ENCODE assay signal across 9 cellular contexts in the genomic region with DNA sequence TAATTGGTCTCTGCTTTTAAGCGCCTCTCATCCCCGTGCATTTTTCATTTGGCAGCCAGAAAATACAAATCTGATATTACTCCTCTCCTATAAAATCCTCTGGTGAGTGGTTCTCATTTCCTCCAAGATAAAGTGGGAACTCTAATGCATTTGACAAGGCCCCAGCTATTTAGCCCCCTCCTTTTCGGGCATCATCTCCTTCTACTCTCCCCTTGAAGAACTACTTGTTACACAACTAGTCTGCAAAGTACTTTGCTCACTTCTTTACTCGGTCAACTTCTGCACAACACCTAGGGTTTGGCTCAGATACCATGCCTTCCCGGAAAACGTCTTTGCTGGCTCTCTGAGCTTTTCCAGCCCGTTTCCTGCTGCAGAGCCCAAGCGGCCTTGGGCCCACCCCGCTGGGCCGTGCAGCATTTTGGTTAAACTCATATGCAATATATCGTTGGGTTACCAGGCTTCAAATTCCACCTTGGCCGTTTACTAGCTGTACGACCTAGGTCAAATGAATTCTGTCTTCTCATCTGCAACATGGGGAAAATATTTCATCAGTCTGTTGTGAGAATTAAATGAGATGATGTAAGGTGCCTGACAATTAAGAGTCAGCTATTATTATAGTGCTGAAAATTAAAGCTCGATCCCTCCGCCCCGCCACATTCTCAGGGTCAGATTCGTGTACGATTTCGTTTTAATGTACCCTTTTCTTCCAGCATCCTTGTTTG. TPM values are rescaled to one million over a fixed set of nuclear protein-coding genes. Genes with fewer than 3 reads are reported as not detected.
A peak's percentile ranks its signal among the peaks of the same experiment; 100 is the strongest.
DNase-seq lines count a peak whose midpoint lies in the region; ATAC-seq, FAIRE-seq and TF ChIP-seq lines count a peak whose summit lies in the region.
"Had no signal": no experiment of that assay in that cellular context is flagged by ENCODE, and none has a peak within 500 bp of the region (broad histone marks: within the 10 kb centered on the region; RNA-seq: fewer than 3 reads in every experiment).

No MANE protein-coding gene starts in this region.

- H2BK5ac ChIP-seq in mesendoderm (ENCODE audit: low read length), result no peak overlapping the region

- H3K27me3 ChIP-seq in HCT116 (ENCODE audit: insufficient read depth, low read length) (no peaks in the 10 kb centered on the region), GM12878 (replicated peaks in 1 of 2; ENCODE audit: control insufficient read depth in 2 of 2, insufficient read depth in 2 of 2, low read length in 1 of 2) (no peaks in the 10 kb centered on the region), mesendoderm (ENCODE audit: insufficient read depth, low read length, poor library complexity) (no peaks in the 10 kb centered on the region)

- no peak overlapping the region for H2BK120ac ChIP-seq in mesendoderm (ENCODE audit: low read depth, low read length)

- TF ChIP-seq CTCF in 22Rv1 (IDR thresholded peaks at IDR 0.05) (no peak), HCT116 (IDR thresholded peaks at IDR 0.05 in 2 of 3, conservative IDR thresholded peaks at IDR 0.05 in 1 of 3; ENCODE audit: borderline replicate concordance in 1 of 3, insufficient read depth in 1 of 3, low read depth in 2 of 3, low read length in 2 of 3) (no peak), GM12878 (IDR thresholded peaks at IDR 0.05 in 2 of 3, conservative IDR thresholded peaks at IDR 0.05 in 1 of 3; ENCODE audit: control insufficient read depth in 2 of 3, extremely low read depth in 1 of 3, insufficient read depth in 1 of 3, low read depth in 3 of 3, low read length in 3 of 3) (no peak)

- ATAC-seq in HCT116 (no peak), GM12878 (no peak), GM19023 (IDR thresholded peaks at IDR 0.05; ENCODE audit: unreplicated experiment) (no peak)

- SMC1A ChIA-PET in GM12878 (lab: Charles Lee; ENCODE audit: uncharacterized antibody, unreplicated experiment), result interaction anchor here (0.7 to 3.5 kb wide), 9 partner anchors 11 to 360 kb away, joined by 3 to 33 read pairs (median 4); a partner anchor contains a TSS

- no peak for TF ChIP-seq POLR2A in HCT116 (IDR thresholded peaks at IDR 0.05; ENCODE audit: borderline replicate concordance, extremely low read depth, insufficient read depth, insufficient read length)
- no peak for TF ChIP-seq POLR2A in GM12878 (IDR thresholded peaks at IDR 0.05; ENCODE audit: low read depth, low read length)

- H3K4me3 ChIP-seq in HCT116 (replicated peaks in 1 of 2; ENCODE audit: low read depth in 1 of 2, low read length in 2 of 2) (peak overlapping the region; percentile 76 to 89), GM12878 (peak overlapping the region; percentile 70), mesendoderm (ENCODE audit: low read length) (no peak overlapping the region)

- no peak overlapping the region for H2BK15ac ChIP-seq in mesendoderm (replicated peaks; ENCODE audit: low read depth)

- intact Hi-C loops in HCT116 (cut with micrococcal nuclease), result loop anchor here (10.0 kb wide), 1 partner anchor 194 kb away; no protein-coding TSS in a partner anchor
- intact Hi-C loops in GM12878 (cut with micrococcal nuclease; ENCODE audit: unreplicated experiment), result loop anchor here (2.0 kb wide), 1 partner anchor 42 kb away; no protein-coding TSS in a partner anchor

- H3K9me2 ChIP-seq in HCT116 (ENCODE audit: insufficient read depth), result no peaks in the 10 kb centered on the region

- in situ Hi-C loops in GM12878 (cut with MboI), result loop anchor here (5.0 kb wide), 1 partner anchor 41 kb away; no protein-coding TSS in a partner anchor

- FAIRE-seq in GM12878 (lab: Jason Lieb, UNC), result no peak
- FAIRE-seq: colon had no signal

- H4K20me1 ChIP-seq in HCT116 (ENCODE audit: insufficient read depth), result peaks cover 30% of the 10 kb centered on the region
- H4K20me1 ChIP-seq in GM12878 (ENCODE audit: control insufficient read depth, insufficient read depth), result peaks cover 2% of the 10 kb centered on the region; the same call in 1 of the 2 replicates

- H4K8ac ChIP-seq in mesendoderm (ENCODE audit: low read depth, low read length), result no peak overlapping the region

- peaks cover 41% of the 10 kb centered on the region for H3K79me2 ChIP-seq in HCT116 (ENCODE audit: insufficient read depth, low read length)
- H3K79me2 ChIP-seq in GM12878 (ENCODE audit: control insufficient read depth, insufficient read depth, low read length), result peaks cover 43% of the 10 kb centered on the region
- peaks cover 30% of the 10 kb centered on the region for H3K79me2 ChIP-seq in mesendoderm (ENCODE audit: control insufficient read depth, insufficient read depth, low read length)

- H3K27ac ChIP-seq in 22Rv1 (peak overlapping the region; percentile 90), HCT116 (ENCODE audit: low read depth, low read length) (peak overlapping the region; percentile 66), GM12878 (ENCODE audit: control insufficient read depth, insufficient read depth) (peak overlapping the region; percentile 94), mesendoderm (ENCODE audit: low read depth, low read length) (no peak overlapping the region)

- no peak overlapping the region for H4K5ac ChIP-seq in mesendoderm (ENCODE audit: low read length)

- H2AK5ac ChIP-seq in mesendoderm (ENCODE audit: low read length), result no peak overlapping the region

- no peak for TF ChIP-seq RAD21 in HCT116 (IDR thresholded peaks at IDR 0.05; ENCODE audit: low read depth)
- no peak for TF ChIP-seq RAD21 in GM12878 (IDR thresholded peaks at IDR 0.05; ENCODE audit: insufficient read depth, low read depth, low read length)

- no peak overlapping the region for H3K4ac ChIP-seq in mesendoderm (ENCODE audit: low read depth, low read length)

- no peak for TF ChIP-seq EP300 in GM12878 (IDR thresholded peaks at IDR 0.05; ENCODE audit: borderline replicate concordance in 1 of 2, control insufficient read depth in 1 of 2, low read depth in 2 of 2, low read length in 2 of 2)

- no peak overlapping the region for H3K23ac ChIP-seq in mesendoderm (ENCODE audit: low read length)

- CTCF ChIA-PET in HCT116 (lab: Charles Lee) (interaction anchor here (0.7 to 3.3 kb wide), 10 partner anchors 9 to 196 kb away, joined by 3 to 76 read pairs (median 3); no protein-coding TSS in a partner anchor), GM12878 (lab: Yijun Ruan, JAX) (interaction anchor here (0.7 to 11.6 kb wide), 20 partner anchors 9 to 677 kb away, joined by 3 to 220 read pairs (median 4); a partner anchor contains a TSS)

- peak overlapping the region; percentile 92 for H3K4me2 ChIP-seq in HCT116 (ENCODE audit: low read length)
- H3K4me2 ChIP-seq in GM12878 (ENCODE audit: control insufficient read depth, insufficient read depth), result peak overlapping the region; percentile 88
- H3K4me2 ChIP-seq in mesendoderm (ENCODE audit: low read length), result peak overlapping the region; percentile 32

- H3K56ac ChIP-seq in mesendoderm (ENCODE audit: low read length), result peak overlapping the region; percentile 69

- H3K9me3 ChIP-seq in HCT116 (ENCODE audit: control insufficient read depth in 1 of 2, insufficient read depth in 1 of 2, low read depth in 1 of 2, low read length in 2 of 2) (no peaks in the 10 kb centered on the region), GM12878 (replicated peaks; ENCODE audit: control insufficient read depth, insufficient read depth, low read length) (no peaks in the 10 kb centered on the region)

- peaks cover 5% of the 10 kb centered on the region for H3K79me1 ChIP-seq in mesendoderm (ENCODE audit: low read length)

- POLR2A ChIA-PET in HCT116 (lab: Charles Lee), result interaction anchor here (0.7 to 3.9 kb wide), 19 partner anchors 8 to 230 kb away, joined by 3 to 41 read pairs (median 5); a partner anchor contains a TSS
- POLR2A ChIA-PET in GM12878 (lab: Charles Lee), result interaction anchor here (0.5 to 3.2 kb wide), 10 partner anchors 19 to 736 kb away, joined by 3 to 24 read pairs (median 4); a partner anchor contains a TSS

- BruUV-seq in HCT116 (replicated peaks; lab: Mats Ljungman, UMichigan) (TSS peak; percentile 96), GM12878 (replicated peaks; lab: Mats Ljungman, UMichigan) (TSS peak; percentile 96)

- DNase-seq in HCT116 (ENCODE audit: low read depth, low spot score) (no peak), GM12878 (ENCODE audit: low read depth, low spot score) (no peak), mesendoderm (no peak), medulla oblongata (ENCODE audit: extremely low spot score) (no peak), AG08395 (ENCODE audit: low spot score) (no peak)
- no peak for DNase-seq in stimulated activated CD4-positive, alpha-beta T cell treated with anti-CD3 and anti-CD28 coated beads, Interleukin-4, amount 100 ng/mL, for 24 hours

- 20% methylated on average over 19 of the region's 19 CpGs for WGBS in GM12878 (ENCODE audit: insufficient coverage, insufficient replicate concordance, low lambda C conversion rate, missing lambda C conversion rate)
- WGBS in mesendoderm (ENCODE audit: extremely low coverage, insufficient coverage, low lambda C conversion rate), result no CpG with 5 or more reads among the region's 19 CpGs

- H3K9ac ChIP-seq in HCT116 (ENCODE audit: low read length) (peak overlapping the region; percentile 89), GM12878 (ENCODE audit: control insufficient read depth, insufficient read depth, low read length) (peak overlapping the region; percentile 84), mesendoderm (ENCODE audit: low read length) (peak overlapping the region; percentile 49)

- H3K36me3 ChIP-seq in HCT116 (ENCODE audit: control insufficient read depth in 1 of 2, insufficient read depth in 2 of 2, low read length in 2 of 2), result peaks cover 0 to 2% of the 10 kb centered on the region in 2 experiments; a peak in 1 of 4 replicates
- H3K36me3 ChIP-seq in GM12878 (ENCODE audit: control insufficient read depth in 2 of 2, insufficient read depth in 2 of 2, low read length in 1 of 2), result 0 out of 4 replicates have a peak, but pooled peaks cover 0 to 2% of the 10 kb centered on the region in 2 experiments
- no peaks in the 10 kb centered on the region for H3K36me3 ChIP-seq in mesendoderm (ENCODE audit: control insufficient read depth, insufficient read depth, low read length)

- H2AFZ ChIP-seq in HCT116 (ENCODE audit: low read depth, low read length, poor library complexity, severe bottlenecking), result peak overlapping the region; percentile 88
- peak overlapping the region; percentile 99 for H2AFZ ChIP-seq in GM12878 (ENCODE audit: control insufficient read depth, low read depth, low read length)

- H3K18ac ChIP-seq in mesendoderm (ENCODE audit: low read length), result no peak overlapping the region

- RAD21 ChIA-PET in HCT116 (lab: Charles Lee; ENCODE audit: low non-redundant PET in 1 of 2, low total read pairs in 2 of 2, uncharacterized antibody in 2 of 2, unreplicated experiment in 2 of 2) (interaction anchor here (1.2 to 1.4 kb wide), 2 partner anchors 44 kb away, joined by 7 to 10 read pairs; no protein-coding TSS in a partner anchor), GM12878 (lab: Charles Lee; ENCODE audit: unreplicated experiment) (interaction anchor here (0.6 to 3.2 kb wide), 14 partner anchors 22 to 677 kb away, joined by 3 to 50 read pairs (median 4); a partner anchor contains a TSS)

- H3K4me1 ChIP-seq in HCT116 (ENCODE audit: control insufficient read depth in 1 of 2, insufficient read depth in 2 of 2, low read length in 2 of 2) (peaks cover 26 to 44% of the 10 kb centered on the region in 2 experiments), GM12878 (ENCODE audit: control insufficient read depth, insufficient read depth, low read length) (peaks cover 4% of the 10 kb centered on the region), mesendoderm (ENCODE audit: control insufficient read depth, low read depth, low read length) (no peaks in the 10 kb centered on the region)

RNA-seq across cellular contexts. Expression of a gene that starts 0.9 kb away (rescaled TPM):
- 346 TPM for total RNA-seq in HCT116 (2021; ENCODE audit: unreplicated experiment)
- polyA plus RNA-seq in HCT116 (2012), result 309 and 338 TPM in 2 replicates
- 439 and 441 TPM in 2 replicates for total RNA-seq in GM12878 (2013; cell fraction: nucleolus; rRNA removed)
- total RNA-seq in GM12878 (2014; rRNA removed), result 41.9 and 46.2 TPM in 2 replicates
- total RNA-seq in GM12878 (2014; rRNA removed; fragmentation: Illumina TruSeq; extraction: Trizol), result 38.9 and 49.9 TPM in 2 replicates
- 202 and 205 TPM in 2 replicates for total RNA-seq in GM12878 (2021)
- polyA plus RNA-seq in GM12878 (2011; ENCODE audit: low read depth), result 123 TPM
- polyA plus RNA-seq in GM12878 (2011; rRNA removed), result 49.4 and 75.4 TPM in 2 replicates
- 45.6 and 59.7 TPM in 2 replicates for polyA plus RNA-seq in GM12878 (2011; cell fraction: cytosol; rRNA removed)
- 64.3 and 96.8 TPM in 2 replicates for polyA plus RNA-seq in GM12878 (2011; cell fraction: nucleus; rRNA removed)
- 152 and 223 TPM in 2 replicates for polyA plus RNA-seq in GM12878 (2012)
- polyA plus RNA-seq in GM12878 (2014; fragmentation: Illumina TruSeq; extraction: Trizol), result 259 and 331 TPM in 2 replicates
- 10 to 100 TPM in 1 of 2 experiments, 1 to 10 TPM in 1; 9.5 to 17.1 TPM for polyA plus RNA-seq in GM12878 (2014; fragmentation: Nextera tagmentation; extraction: Ambion mirVana)
- polyA plus RNA-seq in GM12878 (2014; rRNA removed), result 131 and 137 TPM in 2 replicates
- polyA plus RNA-seq in GM12878 (2016; fragmentation: Nextera tagmentation; extraction: Ambion mirVana), result 10 to 100 TPM; 24.2 to 25.5 TPM
- 67.4 and 105 TPM in 2 replicates for polyA minus RNA-seq in GM12878 (2011; rRNA and poly(A)+ RNA removed)
- polyA minus RNA-seq in GM12878 (2011; cell fraction: cytosol; rRNA and poly(A)+ RNA removed), result 25.9 and 45.4 TPM in 2 replicates
- 84.5 and 117 TPM in 2 replicates for polyA minus RNA-seq in GM12878 (2011; cell fraction: nucleus; rRNA and poly(A)+ RNA removed)
- 193 TPM for polyA plus RNA-seq in mesendoderm (2013, experiment 1 of 2)
- 195 TPM for polyA plus RNA-seq in mesendoderm (2013, experiment 2 of 2)

RNA-seq across cellular contexts. Expression of a gene that starts 13.0 kb away (rescaled TPM):
- total RNA-seq in HCT116 (2021; ENCODE audit: unreplicated experiment), result 2.6 TPM
- polyA plus RNA-seq in HCT116 (2012), result 1.4 and 1.5 TPM in 2 replicates
- total RNA-seq in GM12878 (2013; cell fraction: nucleolus; rRNA removed), result not detected in 2 replicates
- not detected in 2 replicates for total RNA-seq in GM12878 (2014; rRNA removed)
- not detected in 2 replicates for total RNA-seq in GM12878 (2014; rRNA removed; fragmentation: Illumina TruSeq; extraction: Trizol)
- total RNA-seq in GM12878 (2021), result not detected in 2 replicates
- not detected for polyA plus RNA-seq in GM12878 (2011; ENCODE audit: low read depth)
- not detected in 2 replicates for polyA plus RNA-seq in GM12878 (2011; rRNA removed)
- polyA plus RNA-seq in GM12878 (2011; cell fraction: cytosol; rRNA removed), result not detected in 2 replicates
- polyA plus RNA-seq in GM12878 (2011; cell fraction: nucleus; rRNA removed), result not detected in 2 replicates
- polyA plus RNA-seq in GM12878 (2012), result not detected in 2 replicates
- not detected in 2 replicates for polyA plus RNA-seq in GM12878 (2014; fragmentation: Illumina TruSeq; extraction: Trizol)
- polyA plus RNA-seq in GM12878 (2014; fragmentation: Nextera tagmentation; extraction: Ambion mirVana), result not detected
- polyA plus RNA-seq in GM12878 (2014; rRNA removed), result not detected in 2 replicates
- not detected for polyA plus RNA-seq in GM12878 (2016; fragmentation: Nextera tagmentation; extraction: Ambion mirVana)
- not detected in 2 replicates for polyA minus RNA-seq in GM12878 (2011; rRNA and poly(A)+ RNA removed)
- polyA minus RNA-seq in GM12878 (2011; cell fraction: cytosol; rRNA and poly(A)+ RNA removed), result 1.9 TPM in 1 of 2 replicates, not detected in the other
- polyA minus RNA-seq in GM12878 (2011; cell fraction: nucleus; rRNA and poly(A)+ RNA removed), result not detected in 2 replicates
- polyA plus RNA-seq in mesendoderm (2013, experiment 1 of 2), result not detected
- polyA plus RNA-seq in mesendoderm (2013, experiment 2 of 2), result not detected

RNA-seq across cellular contexts. Expression of a gene that starts 47.7 kb away (rescaled TPM):
- not detected for total RNA-seq in HCT116 (2021; ENCODE audit: unreplicated experiment)
- polyA plus RNA-seq in HCT116 (2012), result 0.15 TPM in 1 of 2 replicates, not detected in the other
- not detected in 2 replicates for total RNA-seq in GM12878 (2013; cell fraction: nucleolus; rRNA removed)
- not detected in 2 replicates for total RNA-seq in GM12878 (2014; rRNA removed)
- not detected in 2 replicates for total RNA-seq in GM12878 (2014; rRNA removed; fragmentation: Illumina TruSeq; extraction: Trizol)
- not detected in 2 replicates for total RNA-seq in GM12878 (2021)
- polyA plus RNA-seq in GM12878 (2011; ENCODE audit: low read depth), result not detected
- polyA plus RNA-seq in GM12878 (2011; rRNA removed), result not detected in 2 replicates
- not detected in 2 replicates for polyA plus RNA-seq in GM12878 (2011; cell fraction: cytosol; rRNA removed)
- polyA plus RNA-seq in GM12878 (2011; cell fraction: nucleus; rRNA removed), result not detected in 2 replicates
- polyA plus RNA-seq in GM12878 (2012), result not detected in 2 replicates
- not detected in 2 replicates for polyA plus RNA-seq in GM12878 (2014; fragmentation: Illumina TruSeq; extraction: Trizol)
- polyA plus RNA-seq in GM12878 (2014; fragmentation: Nextera tagmentation; extraction: Ambion mirVana), result not detected
- polyA plus RNA-seq in GM12878 (2014; rRNA removed), result not detected in 2 replicates
- polyA plus RNA-seq in GM12878 (2016; fragmentation: Nextera tagmentation; extraction: Ambion mirVana), result under 1 TPM in 1 of 2 experiments, not detected in 1; 0.16 TPM
- not detected in 2 replicates for polyA minus RNA-seq in GM12878 (2011; rRNA and poly(A)+ RNA removed)
- polyA minus RNA-seq in GM12878 (2011; cell fraction: cytosol; rRNA and poly(A)+ RNA removed), result not detected in 2 replicates
- not detected in 2 replicates for polyA minus RNA-seq in GM12878 (2011; cell fraction: nucleus; rRNA and poly(A)+ RNA removed)
- not detected for polyA plus RNA-seq in mesendoderm (2013, experiment 1 of 2)
- polyA plus RNA-seq in mesendoderm (2013, experiment 2 of 2), result not detected

RNA-seq across cellular contexts. Expression of a gene that starts 55.4 kb away (rescaled TPM):
- total RNA-seq in HCT116 (2021; ENCODE audit: unreplicated experiment) (not detected), GM12878 (2014; rRNA removed) (not detected in 2 replicates), GM12878 (2014; rRNA removed; fragmentation: Illumina TruSeq; extraction: Trizol) (not detected in 2 replicates), GM12878 (2021) (not detected in 2 replicates)
- polyA plus RNA-seq in HCT116 (2012), result not detected in 2 replicates
- not detected in 2 replicates for total RNA-seq in GM12878 (2013; cell fraction: nucleolus; rRNA removed)
- not detected for polyA plus RNA-seq in GM12878 (2011; ENCODE audit: low read depth)
- polyA plus RNA-seq in GM12878 (2011; rRNA removed) (not detected in 2 replicates), GM12878 (2014; fragmentation: Illumina TruSeq; extraction: Trizol) (0.01 TPM in 1 of 2 replicates, not detected in the other), GM12878 (2014; fragmentation: Nextera tagmentation; extraction: Ambion mirVana) (not detected), GM12878 (2014; rRNA removed) (not detected in 2 replicates), GM12878 (2016; fragmentation: Nextera tagmentation; extraction: Ambion mirVana) (not detected)
- polyA plus RNA-seq in GM12878 (2011; cell fraction: cytosol; rRNA removed), result 0.03 TPM in 1 of 2 replicates, not detected in the other
- 0.03 TPM in 1 of 2 replicates, not detected in the other for polyA plus RNA-seq in GM12878 (2011; cell fraction: nucleus; rRNA removed)
- polyA plus RNA-seq in GM12878 (2012), result not detected in 2 replicates
- polyA minus RNA-seq in GM12878 (2011; rRNA and poly(A)+ RNA removed), result not detected in 2 replicates
- not detected in 2 replicates for polyA minus RNA-seq in GM12878 (2011; cell fraction: cytosol; rRNA and poly(A)+ RNA removed)
- polyA minus RNA-seq in GM12878 (2011; cell fraction: nucleus; rRNA and poly(A)+ RNA removed), result not detected in 2 replicates
- 0.03 TPM for polyA plus RNA-seq in mesendoderm (2013, experiment 1 of 2)
- 0.01 TPM for polyA plus RNA-seq in mesendoderm (2013, experiment 2 of 2)

Comparison
In these comparisons a context has a peak if more than half of its experiments do, and no peak if none do; other contexts are left out.
1. H3K4me2 ChIP-seq: peak in every context shown above with its lines; median percentile 92 in HCT116; 88 in GM12878; 32 in mesendoderm.